In genomic region chr22:19084126-19084525, GRCh38 we compare ENCODE assay signal across 7 cellular contexts. TPM values are rescaled to one million over a fixed set of nuclear protein-coding genes. Genes with fewer than 3 reads are reported as not detected.
"Had no signal": no experiment of that assay in that cellular context is flagged by ENCODE, and none has a peak within 500 bp of the region (broad histone marks: within the 10 kb centered on the region; RNA-seq: fewer than 3 reads in every experiment).

No MANE protein-coding gene starts in this region.

RNA-seq across cellular contexts. Expression of gene TSSK2, which starts 47.0 kb away (rescaled TPM):
- total RNA-seq: GM23248, H4, H7, HepG2, HFFc6, HT1080 had no signal
- polyA plus RNA-seq: GM23248, HepG2, IgD-negative memory B cell had no signal
